8 cellular contexts compared by ENCODE assay signal in the genomic region with DNA sequence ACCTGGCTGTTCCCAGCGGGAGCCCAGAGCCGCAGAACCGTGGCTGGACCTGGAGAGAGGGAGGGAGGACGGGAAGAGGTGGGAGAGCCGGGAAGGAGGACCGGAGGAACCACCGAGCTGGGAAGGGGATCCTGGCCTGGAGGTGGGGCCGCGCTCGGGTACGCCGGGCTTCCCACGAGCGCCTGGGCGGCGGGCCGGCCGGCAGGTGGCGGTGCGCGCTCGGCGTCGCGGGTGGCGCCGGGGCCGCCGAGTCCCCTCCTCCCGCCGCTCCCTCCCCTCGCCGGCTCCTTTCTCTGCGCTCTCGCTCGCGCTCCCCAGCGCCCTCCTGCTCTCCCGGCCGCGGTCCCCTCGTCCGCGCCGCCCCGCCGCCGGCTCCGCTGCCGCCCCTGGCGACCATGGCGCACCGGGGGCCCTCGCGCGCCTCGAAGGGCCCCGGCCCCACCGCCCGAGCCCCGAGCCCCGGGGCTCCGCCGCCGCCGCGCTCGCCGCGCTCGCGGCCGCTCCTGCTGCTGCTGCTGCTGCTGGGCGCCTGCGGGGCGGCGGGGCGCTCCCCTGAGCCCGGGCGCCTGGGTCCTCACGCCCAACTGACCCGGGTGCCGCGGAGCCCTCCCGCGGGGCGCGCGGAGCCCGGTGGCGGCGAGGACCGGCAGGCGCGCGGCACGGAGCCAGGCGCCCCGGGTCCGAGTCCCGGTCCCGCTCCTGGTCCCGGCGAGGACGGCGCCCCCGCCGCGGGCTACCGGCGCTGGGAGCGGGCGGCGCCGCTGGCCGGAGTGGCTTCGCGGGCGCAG. TPM values are rescaled to one million over a fixed set of nuclear protein-coding genes. Genes with fewer than 3 reads are reported as not detected.
DNase-seq lines count a peak whose midpoint lies in the region; ATAC-seq and TF ChIP-seq lines count a peak whose summit lies in the region.

Gene SORCS2, plus strand, starts transcription at position 287 of the 788 bp plus-strand sequence.

- peak within 1 kb of the TSS; percentile 89 for H3K23ac ChIP-seq in mesendoderm (ENCODE audit: low read length)

- H3K36me3 Mint-ChIP-seq in activated CD4-positive, alpha-beta memory T cell treated with anti-CD3 and anti-CD28 coated beads for 36 hours = no peaks in the 10 kb centered on the region
- H3K36me3 Mint-ChIP-seq in endodermal cell (ENCODE audit: low read depth) = no peaks in the 10 kb centered on the region

- H4K5ac ChIP-seq in mesendoderm (ENCODE audit: low read length) = no peak within 1 kb of the TSS

- ATAC-seq in GM18909 (IDR thresholded peaks at IDR 0.05; ENCODE audit: poor library complexity, unreplicated experiment) (peak; percentile 68), HG03196 (IDR thresholded peaks at IDR 0.05; ENCODE audit: unreplicated experiment) (no peak)

- intact Hi-C loops in activated CD4-positive, alpha-beta memory T cell treated with anti-CD3 and anti-CD28 coated beads for 36 hours (cut with micrococcal nuclease) = loop anchor here (2.0 to 10.0 kb wide), 4 partner anchors 144 to 792 kb away; no protein-coding TSS in a partner anchor

- CTCF ChIA-PET in AG04450 (lab: Charles Lee) = interaction anchor here (0.6 to 1.9 kb wide), 11 partner anchors 9 to 530 kb away, joined by 3 to 31 read pairs (median 5); no protein-coding TSS in a partner anchor
- CTCF ChIA-PET in activated CD4-positive, alpha-beta memory T cell treated with anti-CD3 and anti-CD28 coated beads for 36 hours (lab: Charles Lee) = interaction anchor here (0.5 to 1.5 kb wide), 7 partner anchors 122 to 610 kb away, joined by 3 to 10 read pairs (median 5); no protein-coding TSS in a partner anchor

- H2BK15ac ChIP-seq in mesendoderm (replicated peaks; ENCODE audit: low read depth) = no peak within 1 kb of the TSS

- H3K27ac ChIP-seq in AG04450 (ENCODE audit: low read depth, low read length) = no peak within 1 kb of the TSS
- H3K27ac ChIP-seq in endodermal cell (ENCODE audit: low read depth, low read length) = no peak within 1 kb of the TSS
- no peak within 1 kb of the TSS for H3K27ac ChIP-seq in mesendoderm (ENCODE audit: low read depth, low read length)

- H3K4me3 ChIP-seq in AG04450 (ENCODE audit: low read depth, low read length) (peak within 1 kb of the TSS; percentile 43), endodermal cell (ENCODE audit: low read length) (peak within 1 kb of the TSS; percentile 72), mesendoderm (ENCODE audit: low read length) (no peak within 1 kb of the TSS)

- H3K4me1 ChIP-seq in endodermal cell (ENCODE audit: control insufficient read depth, insufficient read depth, low read length) (peaks cover 8% of the 10 kb centered on the region), mesendoderm (ENCODE audit: control insufficient read depth, low read depth, low read length) (no peaks in the 10 kb centered on the region)

- H3K9me3 Mint-ChIP-seq in activated CD4-positive, alpha-beta memory T cell treated with anti-CD3 and anti-CD28 coated beads for 36 hours = no peaks in the 10 kb centered on the region
- H3K9me3 Mint-ChIP-seq in endodermal cell = no peaks in the 10 kb centered on the region

- no peak within 1 kb of the TSS for H2BK5ac ChIP-seq in mesendoderm (ENCODE audit: low read length)

- H3K9ac ChIP-seq in endodermal cell (ENCODE audit: extremely low read depth, low read length, poor library complexity, severe bottlenecking) (no peak within 1 kb of the TSS), mesendoderm (ENCODE audit: low read length) (peak within 1 kb of the TSS; percentile 24)

- no peak within 1 kb of the TSS for H3K4me3 Mint-ChIP-seq in activated CD4-positive, alpha-beta memory T cell treated with anti-CD3 and anti-CD28 coated beads for 36 hours
- H3K4me3 Mint-ChIP-seq in endodermal cell = peak within 1 kb of the TSS; percentile 48

- peak within 1 kb of the TSS; percentile 61 for H3K4me2 ChIP-seq in mesendoderm (ENCODE audit: low read length)

- H3K27me3 ChIP-seq in AG04450 (ENCODE audit: control insufficient read depth, insufficient read depth, low read length) (peaks cover 65% of the 10 kb centered on the region), endodermal cell (ENCODE audit: control insufficient read depth, insufficient read depth, low read length, poor library complexity, severe bottlenecking) (peaks cover 92% of the 10 kb centered on the region), mesendoderm (ENCODE audit: insufficient read depth, low read length, poor library complexity) (peaks cover 6% of the 10 kb centered on the region)

- no peak within 1 kb of the TSS for H4K8ac ChIP-seq in mesendoderm (ENCODE audit: low read depth, low read length)

- no peak within 1 kb of the TSS for H3K4ac ChIP-seq in mesendoderm (ENCODE audit: low read depth, low read length)

- no peak within 1 kb of the TSS for H2AK5ac ChIP-seq in mesendoderm (ENCODE audit: low read length)

- no peaks in the 10 kb centered on the region for H3K79me1 ChIP-seq in mesendoderm (ENCODE audit: low read length)

- POLR2A ChIA-PET in AG04450 (lab: Yijun Ruan, JAX) = no interaction called here
- POLR2A ChIA-PET in activated CD4-positive, alpha-beta memory T cell treated with anti-CD3 and anti-CD28 coated beads for 36 hours (lab: Charles Lee) = no interaction called here

- H3K27me3 Mint-ChIP-seq in activated CD4-positive, alpha-beta memory T cell treated with anti-CD3 and anti-CD28 coated beads for 36 hours = peaks cover 55% of the 10 kb centered on the region
- H3K27me3 Mint-ChIP-seq in endodermal cell (ENCODE audit: insufficient read depth) = peaks cover 87% of the 10 kb centered on the region

- H3K79me2 ChIP-seq in mesendoderm (ENCODE audit: control insufficient read depth, insufficient read depth, low read length) = no peaks in the 10 kb centered on the region

- H3K18ac ChIP-seq in mesendoderm (ENCODE audit: low read length) = peak within 1 kb of the TSS; percentile 82

- TF ChIP-seq CTCF in AG04450 (IDR thresholded peaks at IDR 0.05; ENCODE audit: low read depth, low read length) (peak; percentile 36), endodermal cell (conservative IDR thresholded peaks at IDR 0.05) (peak; percentile 78)

- peaks cover 2% of the 10 kb centered on the region for H3K4me1 Mint-ChIP-seq in activated CD4-positive, alpha-beta memory T cell treated with anti-CD3 and anti-CD28 coated beads for 36 hours (ENCODE audit: low read depth)
- H3K4me1 Mint-ChIP-seq in endodermal cell = peaks cover 5% of the 10 kb centered on the region

- DNase-seq in AG04450 (ENCODE audit: low read depth, low spot score) = no peak
- DNase-seq in NCI-H1694 treated with DMSO at 0.1 percent for 48 hours (lab: John Stamatoyannopoulos, UW) = peak; percentile 21
- peak; percentile 60 for DNase-seq in activated CD4-positive, alpha-beta memory T cell treated with anti-CD3 and anti-CD28 coated beads for 36 hours
- DNase-seq in endodermal cell = peak; percentile 87
- DNase-seq in mesendoderm = peak; percentile 70
- DNase-seq in stimulated activated CD8-positive, alpha-beta memory T cell treated with anti-CD3 and anti-CD28 coated beads, Interleukin-12 subunit alpha, Interleukin-12 subunit beta, amount 100 ng/mL, for 1 hour (ENCODE audit: low read depth) = peak; percentile 1

- WGBS in endodermal cell (ENCODE audit: insufficient coverage in 1 of 2, insufficient read length in 1 of 2), 2 experiments = 0% methylated on average over 10 to 119 of the region's 119 CpGs
- WGBS in mesendoderm (ENCODE audit: extremely low coverage, insufficient coverage, low lambda C conversion rate) = no CpG with 5 or more reads among the region's 119 CpGs

- H3K56ac ChIP-seq in mesendoderm (ENCODE audit: low read length) = peak within 1 kb of the TSS; percentile 56

- H3K9me3 ChIP-seq in AG04450 (ENCODE audit: control insufficient read depth, insufficient read depth, low read length) = no peaks in the 10 kb centered on the region; the same call in 1 of the 2 replicates
- no peaks in the 10 kb centered on the region for H3K9me3 ChIP-seq in endodermal cell (ENCODE audit: control insufficient read depth, low read length)

- no peaks in the 10 kb centered on the region for H3K36me3 ChIP-seq in endodermal cell (ENCODE audit: control insufficient read depth, insufficient read depth, low read length)
- H3K36me3 ChIP-seq in mesendoderm (ENCODE audit: control insufficient read depth, insufficient read depth, low read length) = no peaks in the 10 kb centered on the region

- no peak within 1 kb of the TSS for H3K27ac Mint-ChIP-seq in activated CD4-positive, alpha-beta memory T cell treated with anti-CD3 and anti-CD28 coated beads for 36 hours
- no peak within 1 kb of the TSS for H3K27ac Mint-ChIP-seq in endodermal cell

- H2BK120ac ChIP-seq in mesendoderm (ENCODE audit: low read depth, low read length) = no peak within 1 kb of the TSS

RNA-seq across cellular contexts. Expression of gene SORCS2, which starts in this region (rescaled TPM):
- 0.29 and 0.65 TPM in 2 replicates for polyA plus RNA-seq in AG04450 (2011; rRNA removed)
- polyA minus RNA-seq in AG04450 (2011; rRNA and poly(A)+ RNA removed) = 0.48 and 1.2 TPM in 2 replicates
- under 1 TPM; 0.07 TPM for total RNA-seq in activated CD4-positive, alpha-beta memory T cell treated with anti-CD3 and anti-CD28 coated beads for 36 hours
- total RNA-seq in endodermal cell = 1 to 10 TPM; 1.4 to 1.9 TPM
- 10.6 TPM for polyA plus RNA-seq in endodermal cell (2013, experiment 1 of 2)
- 9.6 TPM for polyA plus RNA-seq in endodermal cell (2013, experiment 2 of 2)
- polyA plus RNA-seq in mesendoderm (2013, experiment 1 of 2) = 0.27 TPM
- 0.34 TPM for polyA plus RNA-seq in mesendoderm (2013, experiment 2 of 2)

Comparison
In these comparisons a context has a peak if more than half of its experiments do, and no peak if none do; other contexts are left out.
1. Peak in DNase-seq in activated CD4-positive, alpha-beta memory T cell treated with anti-CD3 and anti-CD28 coated beads for 36 hours; RNA of the gene not detected or under 1 TPM.